In genomic region chr11:94729352-94729751, GRCh38 we compare ENCODE assay signal across 1 cellular context.
TF ChIP-seq lines count a peak whose summit lies in the region.

No MANE protein-coding gene starts in this region.

TF ChIP-seq in HepG2, 621 proteins besides CTCF, POLR2A, EP300 and RAD21:
- TF ChIP-seq PATZ1 (CRISPR knock-in tag; IDR thresholded peaks at IDR 0.05) (no peak), ZSCAN30 (CRISPR knock-in tag; IDR thresholded peaks at IDR 0.05) (no peak), ZNF678 (CRISPR knock-in tag; IDR thresholded peaks at IDR 0.05) (no peak), NFE2L2 (IDR thresholded peaks at IDR 0.05; ENCODE audit: low read length) (peak; percentile 66), MAFF (IDR thresholded peaks at IDR 0.05; ENCODE audit: low read depth, low read length) (peak; percentile 39; the same call in 1 of the 2 replicates), MAFK (conservative IDR thresholded peaks at IDR 0.05 in 1 of 2, IDR thresholded peaks at IDR 0.05 in 1 of 2; ENCODE audit: low read length in 2 of 2) (peak; percentile 33 to 53; a peak in 2 of 4 replicates), TFAP4 (IDR thresholded peaks at IDR 0.05; ENCODE audit: borderline replicate concordance, low read depth) (0 out of 2 replicates have a peak, but pooled peaks have one; percentile 4), CEBPG (CRISPR knock-in tag; IDR thresholded peaks at IDR 0.05) (no peak)
